ENCODE assay signal across 9 cellular contexts in genomic region chr16:78235168-78235800, GRCh38.
DNase-seq lines count a peak whose midpoint lies in the region; ATAC-seq and TF ChIP-seq lines count a peak whose summit lies in the region.
"Had no signal": no experiment of that assay in that cellular context is flagged by ENCODE, and none has a peak within 500 bp of the region (broad histone marks: within the 10 kb centered on the region; RNA-seq: fewer than 3 reads in every experiment).

No MANE protein-coding gene starts in this region.

- H3K4me3 ChIP-seq in DND-41 (ENCODE audit: low read depth in 1 of 2, low read length in 2 of 2) (no peak overlapping the region), heart left ventricle (no peak overlapping the region)

- no peaks in the 10 kb centered on the region for H3K79me2 ChIP-seq in DND-41 (ENCODE audit: insufficient read depth, low read length)

- TF ChIP-seq CTCF in DND-41 (IDR thresholded peaks at IDR 0.05; ENCODE audit: borderline replicate concordance, extremely low read depth, low read length, poor library complexity, severe bottlenecking) (peak; percentile 90), heart left ventricle (IDR thresholded peaks at IDR 0.05) (peak; percentile 73 to 94 (median 87))

- no peaks in the 10 kb centered on the region for H3K9me3 ChIP-seq in DND-41 (ENCODE audit: insufficient read depth, low read length, severe bottlenecking)
- no peaks in the 10 kb centered on the region for H3K9me3 ChIP-seq in heart left ventricle

- no peaks in the 10 kb centered on the region for H3K36me3 ChIP-seq in DND-41 (ENCODE audit: insufficient read depth, low read length)
- no peaks in the 10 kb centered on the region for H3K36me3 ChIP-seq in heart left ventricle

- peaks cover 12% of the 10 kb centered on the region for H4K20me1 ChIP-seq in DND-41 (ENCODE audit: insufficient read depth, low read length)

- H3K4me2 ChIP-seq in DND-41 (ENCODE audit: insufficient read depth, low read length) = no peak overlapping the region

- H2AFZ ChIP-seq in DND-41 (ENCODE audit: low read depth, low read length) = no peak overlapping the region

- ATAC-seq in DND-41 (ENCODE audit: insufficient read depth, low read depth) (peak; percentile 89), GM21390 (IDR thresholded peaks at IDR 0.05; ENCODE audit: unreplicated experiment) (peak; percentile 99), heart left ventricle (peak; percentile 33 to 76 (median 66)), HG03025 (IDR thresholded peaks at IDR 0.05; ENCODE audit: low FRiP score, unreplicated experiment) (no peak)

- H3K27me3 ChIP-seq in DND-41 (ENCODE audit: insufficient read depth, low read length, poor library complexity) = no peaks in the 10 kb centered on the region
- H3K27me3 ChIP-seq in heart left ventricle = no peaks in the 10 kb centered on the region

- WGBS in heart left ventricle, 4 donors = 44 to 53% (median 49%) methylated on average over 9 of the region's 9 CpGs

- H3K27ac ChIP-seq in DND-41 (ENCODE audit: low read length) (no peak overlapping the region), heart left ventricle (no peak overlapping the region)
- H3K27ac ChIP-seq: epithelial cell of prostate had no signal

- TF ChIP-seq POLR2A in heart left ventricle (IDR thresholded peaks at IDR 0.05) = no peak

- DNase-seq in DND-41 (peak; percentile 75), HuH-7 (ENCODE audit: low spot score) (peak; percentile 77), SK-N-DZ (ENCODE audit: low spot score) (peak; percentile 77), heart left ventricle (peak; percentile 47 to 76 (median 55)), retina (peak; percentile 60)
- peak; percentile 66 for DNase-seq in activated naive CD4-positive, alpha-beta T cell treated with anti-CD3 and anti-CD28 coated beads, Interleukin-2, amount 50 U/mL, for 16 hours

- H3K4me1 ChIP-seq in DND-41 (ENCODE audit: insufficient read depth, low read length) = peaks cover 2% of the 10 kb centered on the region; the same call in 1 of the 2 replicates
- H3K4me1 ChIP-seq in heart left ventricle = peaks cover 0 to 18% (median 5%) of the 10 kb centered on the region in 12 donors

- no peak overlapping the region for H3K9ac ChIP-seq in DND-41 (ENCODE audit: low read depth, low read length)

- intact Hi-C loops in heart left ventricle (cut with DNase I) = loop anchor here in 9 of 10 donors (2.0 to 10.0 kb wide), 10 partner anchors 108 to 1370 kb away; partner anchors contain the start of gene MAF (in 2 of the 9)
